In the genomic region with DNA sequence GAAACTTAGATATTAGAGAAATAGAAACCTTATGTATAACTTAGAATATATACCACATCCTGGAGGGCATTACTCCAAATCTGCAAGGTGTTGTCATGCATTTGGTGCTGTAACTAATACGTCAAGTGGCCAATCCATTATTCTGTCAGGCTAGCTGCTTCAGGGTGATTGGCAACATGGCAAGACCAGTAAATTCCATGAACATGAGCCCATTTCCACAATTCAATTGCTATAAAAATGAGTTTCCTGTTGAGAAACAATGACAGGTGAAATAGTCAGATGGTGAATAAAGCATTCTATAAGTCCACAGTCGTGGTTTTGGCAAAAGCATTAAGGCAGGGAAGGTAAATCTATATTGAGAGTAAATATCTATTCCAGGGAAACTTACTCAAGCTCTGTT, we compare ENCODE assay signal across 21 cellular contexts.
A peak's percentile ranks its signal among the peaks of the same experiment; 100 is the strongest.
DNase-seq lines count a peak whose midpoint lies in the region; ATAC-seq and TF ChIP-seq lines count a peak whose summit lies in the region.
"Had no signal": no experiment of that assay in that cellular context is flagged by ENCODE, and none has a peak within 500 bp of the region (broad histone marks: within the 10 kb centered on the region; RNA-seq: fewer than 3 reads in every experiment).

No MANE protein-coding gene starts in this region.

- H3K27ac ChIP-seq in RWPE2 (ENCODE audit: poor library complexity, severe bottlenecking): peak overlapping the region; percentile 81
- no peak overlapping the region for H3K27ac ChIP-seq in upper lobe of right lung
- H3K27ac ChIP-seq: GM23248, HL-60, Peyer's patch had no signal

- DNase-seq in HT1080 (ENCODE audit: low read depth) (peak; percentile 24), RWPE2 (ENCODE audit: low spot score) (no peak), dermis microvascular lymphatic vessel endothelial cell (ENCODE audit: low read depth in 2 of 2) (peak; percentile 7 to 42), kidney tubule cell (ENCODE audit: low spot score) (peak; percentile 20), NCI-H1417 treated with DMSO at 0.1 percent for 48 hours (lab: John Stamatoyannopoulos, UW) (no peak), upper lobe of right lung (no peak), NCI-H2081 treated with DMSO at 0.1 percent for 48 hours (lab: John Stamatoyannopoulos, UW) (no peak)
- DNase-seq: GM23248, H7, Kasumi-1, MM.1S, NCI-H1694, NCI-H2029 treated with DMSO at 0.1 percent for 48 hours, NCI-H2227 treated with DMSO at 0.1 percent for 48 hours, NCI-H510A, NCI-H69, Peyer's patch, SIG-M5, SK-N-SH had no signal

- no peak overlapping the region for H3K4me3 ChIP-seq in RWPE2 (ENCODE audit: severe bottlenecking)
- H3K4me3 ChIP-seq in upper lobe of right lung: no peak overlapping the region
- H3K4me3 ChIP-seq: GM23248, Peyer's patch had no signal

- H3K4me1 ChIP-seq in RWPE2 (ENCODE audit: insufficient read depth, poor library complexity, severe bottlenecking) (peaks cover 13% of the 10 kb centered on the region), upper lobe of right lung (no peaks in the 10 kb centered on the region)
- H3K4me1 ChIP-seq: Peyer's patch had no signal

- intact Hi-C loops in upper lobe of right lung (cut with DNase I): no loop called here

- ATAC-seq in RWPE2 (ENCODE audit: low read depth) (peak; percentile 85), upper lobe of right lung (no peak)
- ATAC-seq: HepG2 had no signal

- no peaks in the 10 kb centered on the region for H3K9me3 ChIP-seq in RWPE2 (ENCODE audit: severe bottlenecking)
- H3K9me3 ChIP-seq in upper lobe of right lung: no peaks in the 10 kb centered on the region
- H3K9me3 ChIP-seq: Peyer's patch, SK-N-SH had no signal

- H3K36me3 ChIP-seq in RWPE2 (ENCODE audit: low read depth) (no peaks in the 10 kb centered on the region), upper lobe of right lung (no peaks in the 10 kb centered on the region)
- H3K36me3 ChIP-seq: Peyer's patch had no signal

- TF ChIP-seq CTCF in RWPE2 (IDR thresholded peaks at IDR 0.05; ENCODE audit: poor library complexity, severe bottlenecking) (no peak), upper lobe of right lung (IDR thresholded peaks at IDR 0.05) (no peak)

- no peaks in the 10 kb centered on the region for H3K27me3 ChIP-seq in RWPE2 (ENCODE audit: insufficient read depth, poor library complexity, severe bottlenecking)
- H3K27me3 ChIP-seq in upper lobe of right lung: no peaks in the 10 kb centered on the region
- H3K27me3 ChIP-seq: Peyer's patch had no signal

Comparison
In these comparisons a context has a peak if more than half of its experiments do, and no peak if none do; other contexts are left out.
1. DNase-seq: peak in HT1080 (single experiment), dermis microvascular lymphatic vessel endothelial cell (2 of 2) and kidney tubule cell (single experiment); none in RWPE2 (single experiment), NCI-H1417 treated with DMSO at 0.1 percent for 48 hours (single experiment), upper lobe of right lung (single experiment) and NCI-H2081 treated with DMSO at 0.1 percent for 48 hours (single experiment).